Comparison of ENCODE assay signal across 1 cellular context in genomic region chr2:177264539-177265385, GRCh38.
TF ChIP-seq lines count a peak whose summit lies in the region.

Gene NFE2L2, minus strand, starts transcription at chr2:177264727. Its CDS starts 151 bp downstream, at chr2:177264576.

TF ChIP-seq in A549, 52 proteins besides CTCF, POLR2A, EP300 and RAD21 (continued from another document):
- TF ChIP-seq HMGXB4 (CRISPR knock-in tag; IDR thresholded peaks at IDR 0.05; ENCODE audit: borderline replicate concordance) (no peak), HEYL (CRISPR knock-in tag; IDR thresholded peaks at IDR 0.05) (no peak), ZNF302 (CRISPR knock-in tag; IDR thresholded peaks at IDR 0.05) (no peak), KDM5A (IDR thresholded peaks at IDR 0.05) (no peak), JUN (IDR thresholded peaks at IDR 0.05) (peak; percentile 93 to 95; a peak in 3 of 5 replicates), JUNB (IDR thresholded peaks at IDR 0.05) (no peak), FOXS1 (CRISPR knock-in tag; IDR thresholded peaks at IDR 0.05) (no peak), CBX8 (IDR thresholded peaks at IDR 0.05) (no peak), NR3C1 (IDR thresholded peaks at IDR 0.05) (no peak), POLR2AphosphoS2 (conservative IDR thresholded peaks at IDR 0.05; ENCODE audit: low read length) (no peak), EHF (CRISPR knock-in tag; IDR thresholded peaks at IDR 0.05) (no peak), USF2 (IDR thresholded peaks at IDR 0.05) (no peak), TP53 (CRISPR knock-in tag; IDR thresholded peaks at IDR 0.05) (peak; percentile 66; the same call in 1 of the 2 replicates), MAFK (IDR thresholded peaks at IDR 0.05; ENCODE audit: partially characterized antibody) (no peak), FOSB (CRISPR knock-in tag; IDR thresholded peaks at IDR 0.05) (no peak), RARB (CRISPR knock-in tag; IDR thresholded peaks at IDR 0.05) (no peak), RCOR1 (IDR thresholded peaks at IDR 0.05; ENCODE audit: low read depth, low read length) (no peak), ESRRA (IDR thresholded peaks at IDR 0.05; ENCODE audit: borderline replicate concordance, low read length) (no peak), REST (IDR thresholded peaks at IDR 0.05) (no peak), CBX2 (IDR thresholded peaks at IDR 0.05; ENCODE audit: borderline replicate concordance, low read depth) (no peak), KDM1A (IDR thresholded peaks at IDR 0.05; ENCODE audit: low read depth) (no peak), RNF2 (IDR thresholded peaks at IDR 0.05; ENCODE audit: borderline replicate concordance, low read depth) (no peak), GATA3 (IDR thresholded peaks at IDR 0.05; ENCODE audit: borderline replicate concordance) (peak; percentile 68; the same call in 1 of the 2 replicates)
- TF ChIP-seq, protein P1, sequence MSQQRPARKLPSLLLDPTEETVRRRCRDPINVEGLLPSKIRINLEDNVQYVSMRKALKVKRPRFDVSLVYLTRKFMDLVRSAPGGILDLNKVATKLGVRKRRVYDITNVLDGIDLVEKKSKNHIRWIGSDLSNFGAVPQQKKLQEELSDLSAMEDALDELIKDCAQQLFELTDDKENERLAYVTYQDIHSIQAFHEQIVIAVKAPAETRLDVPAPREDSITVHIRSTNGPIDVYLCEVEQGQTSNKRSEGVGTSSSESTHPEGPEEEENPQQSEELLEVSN (IDR thresholded peaks at IDR 0.05; ENCODE audit: borderline replicate concordance, low read depth) = no peak; the same call in 1 of the 2 replicates
- TF ChIP-seq, protein P2, sequence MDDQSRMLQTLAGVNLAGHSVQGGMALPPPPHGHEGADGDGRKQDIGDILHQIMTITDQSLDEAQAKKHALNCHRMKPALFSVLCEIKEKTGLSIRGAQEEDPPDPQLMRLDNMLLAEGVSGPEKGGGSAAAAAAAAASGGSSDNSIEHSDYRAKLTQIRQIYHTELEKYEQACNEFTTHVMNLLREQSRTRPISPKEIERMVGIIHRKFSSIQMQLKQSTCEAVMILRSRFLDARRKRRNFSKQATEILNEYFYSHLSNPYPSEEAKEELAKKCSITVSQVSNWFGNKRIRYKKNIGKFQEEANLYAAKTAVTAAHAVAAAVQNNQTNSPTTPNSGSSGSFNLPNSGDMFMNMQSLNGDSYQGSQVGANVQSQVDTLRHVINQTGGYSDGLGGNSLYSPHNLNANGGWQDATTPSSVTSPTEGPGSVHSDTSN (IDR thresholded peaks at IDR 0.05) = peak; percentile 79; the same call in 1 of the 2 replicates
